13 cellular contexts compared by ENCODE assay signal in genomic region chr14:21044106-21044618, GRCh38. TPM values are rescaled to one million over a fixed set of nuclear protein-coding genes. Genes with fewer than 3 reads are reported as not detected.
DNase-seq lines count a peak whose midpoint lies in the region; ATAC-seq and TF ChIP-seq lines count a peak whose summit lies in the region.
"Had no signal": no experiment of that assay in that cellular context is flagged by ENCODE, and none has a peak within 500 bp of the region (broad histone marks: within the 10 kb centered on the region; RNA-seq: fewer than 3 reads in every experiment).

No MANE protein-coding gene starts in this region.

- H3K27ac ChIP-seq in PC-9 (no peak overlapping the region), psoas muscle (peak overlapping the region; percentile 73)

- no peaks in the 10 kb centered on the region for H3K9me3 ChIP-seq in PC-9 (ENCODE audit: insufficient read depth, low read depth)
- no peaks in the 10 kb centered on the region for H3K9me3 ChIP-seq in psoas muscle

- H4K20me1 ChIP-seq in PC-9 (ENCODE audit: insufficient read depth) = no peaks in the 10 kb centered on the region

- H3K4me1 ChIP-seq in PC-9 (replicated peaks; ENCODE audit: insufficient read depth) = peaks cover 15% of the 10 kb centered on the region
- H3K4me1 ChIP-seq in psoas muscle = peaks cover 70% of the 10 kb centered on the region

- POLR2A ChIA-PET in PC-9 (lab: Charles Lee; ENCODE audit: unreplicated experiment) = no interaction called here

- no peak for TF ChIP-seq CTCF in PC-9 (conservative IDR thresholded peaks at IDR 0.05)
- TF ChIP-seq CTCF in endothelial cell (IDR thresholded peaks at IDR 0.05; ENCODE audit: unreplicated experiment) = no peak
- no peak for TF ChIP-seq CTCF in psoas muscle (IDR thresholded peaks at IDR 0.05)
- TF ChIP-seq CTCF in CD14-positive monocyte (IDR thresholded peaks at IDR 0.05) = no peak

- H3F3A ChIP-seq in PC-9 (ENCODE audit: insufficient read depth, low read depth) = peaks cover 9% of the 10 kb centered on the region; the same call in 1 of the 2 replicates

- H3K36me3 ChIP-seq in PC-9 (ENCODE audit: low read depth) = no peaks in the 10 kb centered on the region
- H3K36me3 ChIP-seq in psoas muscle (ENCODE audit: insufficient read depth in 1 of 2, low read depth in 1 of 2) = no peaks in the 10 kb centered on the region

- H3K4me3 Mint-ChIP-seq in endothelial cell (ENCODE audit: unreplicated experiment) = no peak overlapping the region
- H3K4me3 Mint-ChIP-seq in CD14-positive monocyte = no peak overlapping the region
- H3K4me3 Mint-ChIP-seq: natural killer cell treated with Interleukin-12 subunit alpha and Interleukin-12 subunit beta and Interleukin-15 and Interleukin-18, amount 100 ng/mL, for 72 hours; T-helper 1 cell treated with Interleukin-12 subunit alpha and Interleukin-12 subunit beta and Interleukin-4 antibody, amounts not matched to agents 30 μg/mL and 1 μg/mL, for 36 hours had no signal

- H3K27me3 Mint-ChIP-seq in endothelial cell (ENCODE audit: unreplicated experiment) (peaks cover 11% of the 10 kb centered on the region), CD14-positive monocyte (ENCODE audit: low read depth in 3 of 3) (peaks cover 4 to 13% (median 13%) of the 10 kb centered on the region in 3 donors)

- peak overlapping the region; percentile 40 for H3K4me2 ChIP-seq in PC-9

- H3K9me3 Mint-ChIP-seq in endothelial cell (ENCODE audit: unreplicated experiment) = no peaks in the 10 kb centered on the region
- no peaks in the 10 kb centered on the region for H3K9me3 Mint-ChIP-seq in CD14-positive monocyte
- H3K9me3 Mint-ChIP-seq: natural killer cell treated with Interleukin-12 subunit alpha and Interleukin-12 subunit beta and Interleukin-15 and Interleukin-18, amount 100 ng/mL, for 72 hours; T-helper 1 cell treated with Interleukin-12 subunit alpha and Interleukin-12 subunit beta and Interleukin-4 antibody, amounts not matched to agents 30 μg/mL and 1 μg/mL, for 36 hours had no signal

- peak; percentile 82 for DNase-seq in ELF-1 (ENCODE audit: low read depth, low spot score)
- peak; percentile 47 to 55 for DNase-seq in PC-9
- no peak for DNase-seq in endothelial cell (ENCODE audit: low spot score)
- peak; percentile 35 to 73 for DNase-seq in psoas muscle
- no peak for DNase-seq in hypothalamus (lab: John Stamatoyannopoulos, UW)
- no peak for DNase-seq in NCI-H524 (lab: John Stamatoyannopoulos, UW)
- DNase-seq in CD14-positive monocyte (ENCODE audit: low spot score) = no peak
- no peak for DNase-seq in stimulated activated CD4-positive, alpha-beta T cell treated with anti-CD3 and anti-CD28 coated beads, Interleukin-1b, Interleukin-23, amount 100 ng/mL, for 48 hours
- DNase-seq: NCI-H748 treated with DMSO at 0.1 percent for 48 hours had no signal

- ATAC-seq in psoas muscle = peak in 3 of 4 donors; percentile 9 to 58 (median 48)

- H3K4me3 ChIP-seq in PC-9 (no peak overlapping the region), psoas muscle (no peak overlapping the region)

- H2AFZ ChIP-seq in PC-9 = no peak overlapping the region

- BruUV-seq in PC-9 (replicated peaks; lab: Mats Ljungman, UMichigan) = no TSS peak

- 10 to 13% (median 11%) methylated on average over 5 of the region's 5 CpGs for WGBS in psoas muscle, 3 donors

- CTCF ChIA-PET in PC-9 (lab: Charles Lee) = interaction anchor here (0.8 kb wide), 1 partner anchor 29 kb away, joined by 4 read pairs; no protein-coding TSS in a partner anchor

- intact Hi-C loops in PC-9 (cut with micrococcal nuclease; ENCODE audit: unreplicated experiment) (no loop called here), psoas muscle (cut with DNase I) (loop anchor here (5.0 kb wide), 2 partner anchors 187 to 347 kb away; no protein-coding TSS in a partner anchor), CD14-positive monocyte (cut with micrococcal nuclease) (no loop called here)

- H3K79me2 ChIP-seq in PC-9 (ENCODE audit: low read depth) = no peaks in the 10 kb centered on the region

- no peaks in the 10 kb centered on the region for H3K9me2 ChIP-seq in PC-9 (ENCODE audit: insufficient read depth)

- H3K27me3 ChIP-seq in PC-9 (ENCODE audit: insufficient read depth, low read depth) = no peaks in the 10 kb centered on the region
- no peaks in the 10 kb centered on the region for H3K27me3 ChIP-seq in psoas muscle (ENCODE audit: insufficient read depth in 3 of 3, low read length in 2 of 3)

- H3K4me1 Mint-ChIP-seq in endothelial cell (ENCODE audit: unreplicated experiment) = peaks cover 33% of the 10 kb centered on the region
- peaks cover 7% of the 10 kb centered on the region for H3K4me1 Mint-ChIP-seq in CD14-positive monocyte

- H3K36me3 Mint-ChIP-seq in endothelial cell (ENCODE audit: low read depth, unreplicated experiment) = no peaks in the 10 kb centered on the region
- no peaks in the 10 kb centered on the region for H3K36me3 Mint-ChIP-seq in CD14-positive monocyte
- H3K36me3 Mint-ChIP-seq: natural killer cell treated with Interleukin-12 subunit alpha and Interleukin-12 subunit beta and Interleukin-15 and Interleukin-18, amount 100 ng/mL, for 72 hours had no signal

- H3K27ac Mint-ChIP-seq in endothelial cell (ENCODE audit: unreplicated experiment) = peak overlapping the region; percentile 38
- H3K27ac Mint-ChIP-seq in CD14-positive monocyte = no peak overlapping the region
- H3K27ac Mint-ChIP-seq: natural killer cell treated with Interleukin-12 subunit alpha and Interleukin-12 subunit beta and Interleukin-15 and Interleukin-18, amount 100 ng/mL, for 72 hours; T-helper 1 cell treated with Interleukin-12 subunit alpha and Interleukin-12 subunit beta and Interleukin-4 antibody, amounts not matched to agents 30 μg/mL and 1 μg/mL, for 36 hours had no signal

RNA-seq across cellular contexts. Expression of gene RNASE7, which starts 2.0 kb away (rescaled TPM):
- total RNA-seq in PC-9 (2021) (not detected in 2 replicates), endothelial cell (ENCODE audit: unreplicated experiment) (not detected), psoas muscle (under 1 TPM; 0.15 to 0.43 (median 0.28) TPM)
- polyA plus RNA-seq in psoas muscle (1 to 10 TPM in 1 of 3 donors, under 1 TPM in 1, not detected in 1; 0.73 to 1.9 TPM), CD14-positive monocyte (not detected)
- total RNA-seq: astrocyte; natural killer cell treated with Interleukin-12 subunit alpha and Interleukin-12 subunit beta and Interleukin-15 and Interleukin-18, amount 100 ng/mL, for 72 hours had no signal

RNA-seq across cellular contexts. Expression of gene RNASE13, which starts 9.6 kb away (rescaled TPM):
- total RNA-seq in PC-9 (2021) (not detected in 2 replicates), endothelial cell (ENCODE audit: unreplicated experiment) (not detected), psoas muscle (not detected)
- polyA plus RNA-seq in psoas muscle (under 1 TPM in 1 of 3 donors, not detected in 2; 0.05 TPM), CD14-positive monocyte (not detected)
- total RNA-seq: astrocyte; epithelial cell of proximal tubule; natural killer cell treated with Interleukin-12 subunit alpha and Interleukin-12 subunit beta and Interleukin-15 and Interleukin-18, amount 100 ng/mL, for 72 hours had no signal

RNA-seq across cellular contexts. Expression of gene RNASE8, which starts 13.5 kb away (rescaled TPM):
- total RNA-seq in PC-9 (2021) (not detected in 2 replicates), endothelial cell (ENCODE audit: unreplicated experiment) (not detected), psoas muscle (not detected)
- polyA plus RNA-seq in psoas muscle (not detected), CD14-positive monocyte (not detected)
- total RNA-seq: astrocyte; epithelial cell of proximal tubule; natural killer cell treated with Interleukin-12 subunit alpha and Interleukin-12 subunit beta and Interleukin-15 and Interleukin-18, amount 100 ng/mL, for 72 hours had no signal

RNA-seq across cellular contexts. Expression of gene TPPP2, which starts 14.1 kb away (rescaled TPM):
- total RNA-seq in PC-9 (2021) (not detected in 2 replicates), endothelial cell (ENCODE audit: unreplicated experiment) (0.62 TPM), psoas muscle (1 to 10 TPM in 3 of 4 donors, under 1 TPM in 1; 0.90 to 3.2 (median 2.5) TPM)
- polyA plus RNA-seq in psoas muscle (1 to 10 TPM in 2 of 3 donors, not detected in 1; 1.3 to 2.0 TPM), CD14-positive monocyte (not detected)
- total RNA-seq: astrocyte; epithelial cell of proximal tubule; natural killer cell treated with Interleukin-12 subunit alpha and Interleukin-12 subunit beta and Interleukin-15 and Interleukin-18, amount 100 ng/mL, for 72 hours had no signal

RNA-seq across cellular contexts. Expression of gene NDRG2, which starts 19.3 kb away (rescaled TPM):
- total RNA-seq in PC-9 (2021) (12.2 and 14.6 TPM in 2 replicates), endothelial cell (ENCODE audit: unreplicated experiment) (45.9 TPM), psoas muscle (100 to 1,000 TPM; 552 to 931 (median 770) TPM)
- polyA plus RNA-seq in psoas muscle (1,000 to 10,000 TPM in 1 of 3 donors, 100 to 1,000 TPM in 2; 328 to 2,087 (median 762) TPM), CD14-positive monocyte (10 to 100 TPM in 1 of 2 donors, 1 to 10 TPM in 1; 6.8 to 11.1 TPM)

Comparison
In these comparisons a context has a peak if more than half of its experiments do, and no peak if none do; other contexts are left out.
1. DNase-seq: peak in ELF-1 (single experiment), PC-9 (2 of 2) and psoas muscle (2 of 2); none in endothelial cell (single experiment), hypothalamus (0 of 51), NCI-H524 (0 of 2), CD14-positive monocyte (single experiment) and stimulated activated CD4-positive, alpha-beta T cell treated with anti-CD3 and anti-CD28 coated beads, Interleukin-1b, Interleukin-23, amount 100 ng/mL, for 48 hours (single experiment).
2. intact Hi-C loops: an anchor here in psoas muscle (5.0 kb wide); none called in PC-9 and CD14-positive monocyte.